Comparison of ENCODE assay signal across 1 cellular context in the genomic region with DNA sequence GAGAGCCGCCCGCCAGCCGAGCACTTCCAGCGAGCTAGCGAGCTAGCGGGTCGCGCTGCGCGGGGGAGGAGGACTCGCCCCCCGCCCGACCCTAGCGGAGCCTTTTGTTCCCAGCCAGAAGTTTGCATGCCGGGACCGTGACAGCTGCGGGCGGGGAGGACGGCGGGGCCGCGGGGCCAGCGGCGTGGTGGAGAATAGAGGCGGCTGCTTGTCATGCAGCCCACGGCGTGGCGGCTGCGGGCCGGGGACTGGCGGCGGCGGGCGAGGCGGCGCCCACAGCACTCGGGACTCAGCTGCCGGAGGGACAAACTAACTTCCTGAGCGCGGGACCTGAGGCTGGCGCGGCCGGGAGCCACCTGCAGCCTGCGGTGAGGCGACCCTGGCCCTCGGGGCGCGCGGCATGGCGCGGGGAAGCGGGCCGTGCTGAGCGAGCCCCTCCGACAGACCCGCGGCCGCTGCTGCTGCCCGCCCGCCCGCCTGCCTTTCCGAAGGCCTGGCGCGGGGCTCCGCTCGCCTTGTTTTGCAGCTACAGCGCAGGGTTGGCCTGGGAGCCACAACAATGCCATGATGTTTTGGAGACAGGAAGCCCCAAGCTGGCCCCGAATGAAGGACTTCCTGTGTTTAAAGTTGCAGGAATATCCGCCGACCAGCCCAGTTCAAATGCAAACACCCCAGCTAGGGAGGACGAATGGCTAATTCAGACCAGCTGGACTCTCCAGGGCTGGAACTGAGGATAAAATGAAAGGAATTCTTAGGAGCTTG.
TF ChIP-seq lines count a peak whose summit lies in the region.

No MANE protein-coding gene starts in this region.

TF ChIP-seq in HEK293, 187 proteins besides CTCF, POLR2A, EP300 and RAD21 (continued from another document and continues in another):
- no peak for TF ChIP-seq ZNF629 (tag by site-specific recombination; IDR thresholded peaks at IDR 0.05)
- TF ChIP-seq, protein P1, sequence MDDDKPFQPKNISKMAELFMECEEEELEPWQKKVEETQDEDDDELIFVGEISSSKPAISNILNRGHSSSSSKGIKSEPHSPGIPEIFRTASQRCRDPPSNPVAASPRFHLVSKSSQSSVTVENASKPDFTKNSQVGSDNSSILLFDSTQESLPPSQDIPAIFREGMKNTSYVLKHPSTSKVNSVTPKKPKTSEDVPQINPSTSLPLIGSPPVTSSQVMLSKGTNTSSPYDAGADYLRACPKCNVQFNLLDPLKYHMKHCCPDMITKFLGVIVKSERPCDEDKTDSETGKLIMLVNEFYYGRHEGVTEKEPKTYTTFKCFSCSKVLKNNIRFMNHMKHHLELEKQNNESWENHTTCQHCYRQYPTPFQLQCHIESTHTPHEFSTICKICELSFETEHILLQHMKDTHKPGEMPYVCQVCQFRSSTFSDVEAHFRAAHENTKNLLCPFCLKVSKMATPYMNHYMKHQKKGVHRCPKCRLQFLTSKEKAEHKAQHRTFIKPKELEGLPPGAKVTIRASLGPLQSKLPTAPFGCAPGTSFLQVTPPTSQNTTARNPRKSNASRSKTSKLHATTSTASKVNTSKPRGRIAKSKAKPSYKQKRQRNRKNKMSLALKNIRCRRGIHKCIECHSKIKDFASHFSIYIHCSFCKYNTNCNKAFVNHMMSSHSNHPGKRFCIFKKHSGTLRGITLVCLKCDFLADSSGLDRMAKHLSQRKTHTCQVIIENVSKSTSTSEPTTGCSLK (tag by site-specific recombination; IDR thresholded peaks at IDR 0.05) = no peak
- TF ChIP-seq ZNF600 (tag by site-specific recombination; IDR thresholded peaks at IDR 0.05) = peak; percentile 15; the same call in 1 of the 2 replicates
- TF ChIP-seq ZSCAN5A (tag by site-specific recombination; IDR thresholded peaks at IDR 0.05) = no peak
- TF ChIP-seq, protein P2, sequence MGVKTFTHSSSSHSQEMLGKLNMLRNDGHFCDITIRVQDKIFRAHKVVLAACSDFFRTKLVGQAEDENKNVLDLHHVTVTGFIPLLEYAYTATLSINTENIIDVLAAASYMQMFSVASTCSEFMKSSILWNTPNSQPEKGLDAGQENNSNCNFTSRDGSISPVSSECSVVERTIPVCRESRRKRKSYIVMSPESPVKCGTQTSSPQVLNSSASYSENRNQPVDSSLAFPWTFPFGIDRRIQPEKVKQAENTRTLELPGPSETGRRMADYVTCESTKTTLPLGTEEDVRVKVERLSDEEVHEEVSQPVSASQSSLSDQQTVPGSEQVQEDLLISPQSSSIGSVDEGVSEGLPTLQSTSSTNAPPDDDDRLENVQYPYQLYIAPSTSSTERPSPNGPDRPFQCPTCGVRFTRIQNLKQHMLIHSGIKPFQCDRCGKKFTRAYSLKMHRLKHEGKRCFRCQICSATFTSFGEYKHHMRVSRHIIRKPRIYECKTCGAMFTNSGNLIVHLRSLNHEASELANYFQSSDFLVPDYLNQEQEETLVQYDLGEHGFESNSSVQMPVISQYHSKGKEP (tag by site-specific recombination; IDR thresholded peaks at IDR 0.05) = no peak
- no peak; the same call in 1 of the 2 replicates for TF ChIP-seq KLF8 (tag by site-specific recombination; IDR thresholded peaks at IDR 0.05)
- no peak for TF ChIP-seq ZNF560 (tag by site-specific recombination; IDR thresholded peaks at IDR 0.05; ENCODE audit: borderline replicate concordance)
- TF ChIP-seq ZNF362 (tag by site-specific recombination; IDR thresholded peaks at IDR 0.05) = no peak
- TF ChIP-seq, protein P3, sequence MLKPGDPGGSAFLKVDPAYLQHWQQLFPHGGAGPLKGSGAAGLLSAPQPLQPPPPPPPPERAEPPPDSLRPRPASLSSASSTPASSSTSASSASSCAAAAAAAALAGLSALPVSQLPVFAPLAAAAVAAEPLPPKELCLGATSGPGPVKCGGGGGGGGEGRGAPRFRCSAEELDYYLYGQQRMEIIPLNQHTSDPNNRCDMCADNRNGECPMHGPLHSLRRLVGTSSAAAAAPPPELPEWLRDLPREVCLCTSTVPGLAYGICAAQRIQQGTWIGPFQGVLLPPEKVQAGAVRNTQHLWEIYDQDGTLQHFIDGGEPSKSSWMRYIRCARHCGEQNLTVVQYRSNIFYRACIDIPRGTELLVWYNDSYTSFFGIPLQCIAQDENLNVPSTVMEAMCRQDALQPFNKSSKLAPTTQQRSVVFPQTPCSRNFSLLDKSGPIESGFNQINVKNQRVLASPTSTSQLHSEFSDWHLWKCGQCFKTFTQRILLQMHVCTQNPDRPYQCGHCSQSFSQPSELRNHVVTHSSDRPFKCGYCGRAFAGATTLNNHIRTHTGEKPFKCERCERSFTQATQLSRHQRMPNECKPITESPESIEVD (tag by site-specific recombination; IDR thresholded peaks at IDR 0.05) = no peak
- TF ChIP-seq, protein P4, sequence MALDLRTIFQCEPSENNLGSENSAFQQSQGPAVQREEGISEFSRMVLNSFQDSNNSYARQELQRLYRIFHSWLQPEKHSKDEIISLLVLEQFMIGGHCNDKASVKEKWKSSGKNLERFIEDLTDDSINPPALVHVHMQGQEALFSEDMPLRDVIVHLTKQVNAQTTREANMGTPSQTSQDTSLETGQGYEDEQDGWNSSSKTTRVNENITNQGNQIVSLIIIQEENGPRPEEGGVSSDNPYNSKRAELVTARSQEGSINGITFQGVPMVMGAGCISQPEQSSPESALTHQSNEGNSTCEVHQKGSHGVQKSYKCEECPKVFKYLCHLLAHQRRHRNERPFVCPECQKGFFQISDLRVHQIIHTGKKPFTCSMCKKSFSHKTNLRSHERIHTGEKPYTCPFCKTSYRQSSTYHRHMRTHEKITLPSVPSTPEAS (tag by site-specific recombination; IDR thresholded peaks at IDR 0.05) = no peak
- TF ChIP-seq ZNF366 (tag by site-specific recombination; conservative IDR thresholded peaks at IDR 0.05) = no peak
- TF ChIP-seq HOXD13 (CRISPR knock-in tag; IDR thresholded peaks at IDR 0.05; ENCODE audit: borderline replicate concordance) = no peak
- TF ChIP-seq ZBTB7A (tag by site-specific recombination; IDR thresholded peaks at IDR 0.05; ENCODE audit: low read depth) = no peak
- peak; percentile 88 for TF ChIP-seq ZFHX2 (tag by site-specific recombination; conservative IDR thresholded peaks at IDR 0.05)
- no peak for TF ChIP-seq ZNF776 (tag by site-specific recombination; IDR thresholded peaks at IDR 0.05; ENCODE audit: borderline replicate concordance)
- no peak for TF ChIP-seq ZNF610 (tag by site-specific recombination; IDR thresholded peaks at IDR 0.05; ENCODE audit: borderline replicate concordance)
- no peak for TF ChIP-seq ZSCAN18 (tag by site-specific recombination; IDR thresholded peaks at IDR 0.05)
- TF ChIP-seq ZNF670 (tag by site-specific recombination; IDR thresholded peaks at IDR 0.05; ENCODE audit: low read depth) = no peak
- TF ChIP-seq ZBTB21 (tag by site-specific recombination; IDR thresholded peaks at IDR 0.05) = no peak
- no peak for TF ChIP-seq ZNF19 (tag by site-specific recombination; IDR thresholded peaks at IDR 0.05; ENCODE audit: low read depth)
- TF ChIP-seq, protein P5, sequence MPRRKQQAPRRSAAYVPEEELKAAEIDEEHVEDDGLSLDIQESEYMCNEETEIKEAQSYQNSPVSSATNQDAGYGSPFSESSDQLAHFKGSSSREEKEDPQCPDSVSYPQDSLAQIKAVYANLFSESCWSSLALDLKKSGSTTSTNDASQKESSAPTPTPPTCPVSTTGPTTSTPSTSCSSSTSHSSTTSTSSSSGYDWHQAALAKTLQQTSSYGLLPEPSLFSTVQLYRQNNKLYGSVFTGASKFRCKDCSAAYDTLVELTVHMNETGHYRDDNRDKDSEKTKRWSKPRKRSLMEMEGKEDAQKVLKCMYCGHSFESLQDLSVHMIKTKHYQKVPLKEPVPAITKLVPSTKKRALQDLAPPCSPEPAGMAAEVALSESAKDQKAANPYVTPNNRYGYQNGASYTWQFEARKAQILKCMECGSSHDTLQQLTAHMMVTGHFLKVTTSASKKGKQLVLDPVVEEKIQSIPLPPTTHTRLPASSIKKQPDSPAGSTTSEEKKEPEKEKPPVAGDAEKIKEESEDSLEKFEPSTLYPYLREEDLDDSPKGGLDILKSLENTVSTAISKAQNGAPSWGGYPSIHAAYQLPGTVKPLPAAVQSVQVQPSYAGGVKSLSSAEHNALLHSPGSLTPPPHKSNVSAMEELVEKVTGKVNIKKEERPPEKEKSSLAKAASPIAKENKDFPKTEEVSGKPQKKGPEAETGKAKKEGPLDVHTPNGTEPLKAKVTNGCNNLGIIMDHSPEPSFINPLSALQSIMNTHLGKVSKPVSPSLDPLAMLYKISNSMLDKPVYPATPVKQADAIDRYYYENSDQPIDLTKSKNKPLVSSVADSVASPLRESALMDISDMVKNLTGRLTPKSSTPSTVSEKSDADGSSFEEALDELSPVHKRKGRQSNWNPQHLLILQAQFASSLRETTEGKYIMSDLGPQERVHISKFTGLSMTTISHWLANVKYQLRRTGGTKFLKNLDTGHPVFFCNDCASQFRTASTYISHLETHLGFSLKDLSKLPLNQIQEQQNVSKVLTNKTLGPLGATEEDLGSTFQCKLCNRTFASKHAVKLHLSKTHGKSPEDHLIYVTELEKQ (tag by site-specific recombination; IDR thresholded peaks at IDR 0.05; ENCODE audit: borderline replicate concordance) = no peak
- TF ChIP-seq ZFP3 (tag by site-specific recombination; IDR thresholded peaks at IDR 0.05; ENCODE audit: low read depth) = no peak
- no peak for TF ChIP-seq YY1 (tag by site-specific recombination; IDR thresholded peaks at IDR 0.05)
- 0 out of 2 replicates have a peak, but pooled peaks have one; percentile 34 for TF ChIP-seq ZNF660 (tag by site-specific recombination; IDR thresholded peaks at IDR 0.05)
- no peak for TF ChIP-seq ZNF354C (tag by site-specific recombination; IDR thresholded peaks at IDR 0.05; ENCODE audit: borderline replicate concordance, low read depth)
- no peak; the same call in 1 of the 2 replicates for TF ChIP-seq ZBTB11 (tag by site-specific recombination; conservative IDR thresholded peaks at IDR 0.05; ENCODE audit: low read depth)
- TF ChIP-seq ZFP37 (tag by site-specific recombination; IDR thresholded peaks at IDR 0.05) = no peak
- no peak for TF ChIP-seq ZNF174 (tag by site-specific recombination; IDR thresholded peaks at IDR 0.05)
